Comparison of ENCODE assay signal across 8 cellular contexts in genomic region chr19:10517361-10517759, GRCh38. TPM values are rescaled to one million over a fixed set of nuclear protein-coding genes. Genes with fewer than 3 reads are reported as not detected.
A peak's percentile ranks its signal among the peaks of the same experiment; 100 is the strongest.
DNase-seq lines count a peak whose midpoint lies in the region; ATAC-seq and TF ChIP-seq lines count a peak whose summit lies in the region.

Gene S1PR5, minus strand, starts transcription at chr19:10517447. Its CDS starts 2,436 bp downstream, at chr19:10515011.

- H3K36me3 ChIP-seq in fibroblast of lung (ENCODE audit: control insufficient read depth, insufficient read depth, low read length), result no peaks in the 10 kb centered on the region

- H3K27me3 ChIP-seq in fibroblast of lung (ENCODE audit: control insufficient read depth, insufficient read depth, low read length), result peaks cover 45% of the 10 kb centered on the region

- TF ChIP-seq CTCF in fibroblast of lung (conservative IDR thresholded peaks at IDR 0.05 in 1 of 2, IDR thresholded peaks at IDR 0.05 in 1 of 2; ENCODE audit: low read depth in 1 of 2, low read length in 2 of 2), result no peak
- no peak for TF ChIP-seq CTCF in omental fat pad (IDR thresholded peaks at IDR 0.05)

- no peaks in the 10 kb centered on the region for H4K20me1 ChIP-seq in fibroblast of lung (ENCODE audit: control insufficient read depth, extremely low read depth, insufficient read depth, low read length)

- H3K27ac Mint-ChIP-seq in T-helper 17 cell, result no peak within 1 kb of the TSS

- H3K9me3 ChIP-seq in T-helper 17 cell (ENCODE audit: control insufficient read depth, low read length, poor library complexity, severe bottlenecking), result no peaks in the 10 kb centered on the region
- no peaks in the 10 kb centered on the region for H3K9me3 ChIP-seq in fibroblast of lung (ENCODE audit: control insufficient read depth, insufficient read depth, low read depth, low read length)

- peaks cover 64% of the 10 kb centered on the region for H3K27me3 Mint-ChIP-seq in T-helper 17 cell

- no peak within 1 kb of the TSS for H3K9ac ChIP-seq in fibroblast of lung (ENCODE audit: insufficient read depth, low read length)

- H3K4me1 Mint-ChIP-seq in T-helper 17 cell, result peaks cover 32% of the 10 kb centered on the region

- peak within 1 kb of the TSS; percentile 52 for H3K4me2 ChIP-seq in fibroblast of lung (ENCODE audit: extremely low read depth, insufficient read depth, low read length)

- H3K36me3 Mint-ChIP-seq in T-helper 17 cell (ENCODE audit: low read depth), result peaks cover 19% of the 10 kb centered on the region

- no peaks in the 10 kb centered on the region for H3K79me2 ChIP-seq in fibroblast of lung (ENCODE audit: control insufficient read depth, insufficient read depth, low read length)

- no peak within 1 kb of the TSS for H3K27ac ChIP-seq in fibroblast of lung (ENCODE audit: insufficient read depth, low read length)

- H2AFZ ChIP-seq in fibroblast of lung (ENCODE audit: low read length), result no peak within 1 kb of the TSS

- H3K4me3 Mint-ChIP-seq in T-helper 17 cell, result peak within 1 kb of the TSS; percentile 88

- H3K4me3 ChIP-seq in fibroblast of lung (replicated peaks in 1 of 4; ENCODE audit: control extremely low read depth in 1 of 4, insufficient read depth in 1 of 4, low read depth in 3 of 4, low read length in 4 of 4), result peak within 1 kb of the TSS in 1 of 4 experiments; percentile 33

- peaks cover 4% of the 10 kb centered on the region for H3K4me1 ChIP-seq in fibroblast of lung (ENCODE audit: control insufficient read depth, extremely low read depth, insufficient read depth, low read length)

- DNase-seq in stimulated activated CD4-positive, alpha-beta T cell treated with anti-CD3 and anti-CD28 coated beads, Interleukin-15, amount 100 ng/mL, for 24 hours, result peak; percentile 21
- no peak for DNase-seq in stimulated activated CD4-positive, alpha-beta T cell treated with anti-CD3 and anti-CD28 coated beads, Interleukin-4, amount 100 ng/mL, for 4 hours
- DNase-seq in T-helper 17 cell (no peak), fibroblast of lung (ENCODE audit: low read depth in 2 of 2) (no peak), omental fat pad (ENCODE audit: low spot score) (no peak), NOMO-1 treated with DMSO at 0.1 percent for 48 hours (lab: John Stamatoyannopoulos, UW; ENCODE audit: unreplicated experiment) (no peak)
- no peak for DNase-seq in stimulated activated CD4-positive, alpha-beta T cell treated with anti-CD3 and anti-CD28 coated beads, Interleukin-2, amount 100 ng/mL, for 48 hours

- ATAC-seq in T-helper 17 cell (peak; percentile 18), omental fat pad (ENCODE audit: low FRiP score) (peak; percentile 17), HG02840 (IDR thresholded peaks at IDR 0.05; ENCODE audit: low FRiP score, unreplicated experiment) (no peak)

RNA-seq across cellular contexts. Expression of gene S1PR5, which starts in this region (rescaled TPM):
- total RNA-seq in T-helper 17 cell, result 1 to 10 TPM in 1 of 2 donors, under 1 TPM in 1; 0.50 to 1.3 TPM
- under 0.01 TPM in 1 of 2 replicates, not detected in the other for total RNA-seq in fibroblast of lung
- polyA plus RNA-seq in fibroblast of lung, result 0.02 and 0.19 TPM in 2 replicates
- polyA plus RNA-seq in fibroblast of lung (2012), result 0.15 TPM in 1 of 2 replicates, not detected in the other
- polyA minus RNA-seq in fibroblast of lung (ENCODE audit: low replicate concordance), result not detected in 2 replicates
- under 1 TPM; 0.47 to 0.72 (median 0.56) TPM for total RNA-seq in omental fat pad

Comparison
In these comparisons a context has a peak if more than half of its experiments do, and no peak if none do; other contexts are left out.
1. Peak in ATAC-seq in omental fat pad; RNA of the gene not detected or under 1 TPM.